In the genomic region with DNA sequence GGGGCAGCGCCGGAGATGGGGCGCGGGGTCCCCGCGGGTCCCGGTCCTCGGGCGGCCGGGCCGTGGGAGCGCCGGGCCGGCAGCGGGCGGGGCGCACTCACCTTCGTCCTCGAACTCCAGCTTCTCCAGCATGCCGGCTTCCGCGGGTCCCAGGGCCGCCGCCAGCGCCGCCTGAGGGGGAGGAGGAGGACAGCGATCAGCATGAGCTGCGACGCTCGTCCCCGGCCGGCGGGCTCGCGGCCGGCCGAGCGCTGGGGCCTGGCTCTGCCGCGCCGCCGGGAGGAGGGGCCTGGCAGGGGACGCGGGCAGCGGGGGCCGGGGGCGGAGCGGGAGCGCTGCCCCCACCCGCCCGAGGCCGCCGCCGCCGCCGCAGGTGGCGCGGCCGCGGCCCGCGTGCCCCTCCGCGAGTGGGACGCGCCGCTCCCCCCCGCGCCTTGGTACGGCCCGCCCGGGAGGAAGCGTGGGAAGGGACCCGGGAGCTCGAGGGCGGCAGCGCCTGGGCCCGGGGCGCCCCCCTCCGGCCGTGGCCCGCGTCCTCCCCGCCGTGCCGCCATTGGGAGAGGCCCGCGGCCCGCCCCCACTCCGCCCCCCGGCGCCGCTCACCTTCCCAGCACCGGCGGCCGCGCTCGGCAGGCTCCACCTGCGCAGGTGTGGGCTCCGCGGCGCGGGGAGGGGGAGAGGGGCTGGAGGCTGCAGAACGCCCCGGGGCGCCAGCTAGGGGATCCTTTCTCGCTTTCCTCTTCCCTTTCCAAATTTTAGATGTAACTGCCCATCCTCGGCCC, we compare ENCODE assay signal across 8 cellular contexts.
DNase-seq lines count a peak whose midpoint lies in the region; ATAC-seq, FAIRE-seq and TF ChIP-seq lines count a peak whose summit lies in the region.

No MANE protein-coding gene starts in this region.

- no peak overlapping the region for H3K27ac ChIP-seq in SU-DHL-6 (ENCODE audit: low read depth, low read length)
- peak overlapping the region; percentile 85 to 99 (median 94) for H3K27ac ChIP-seq in heart left ventricle
- peak overlapping the region; percentile 83 for H3K27ac ChIP-seq in upper lobe of right lung

- peaks cover 9% of the 10 kb centered on the region for H3F3A ChIP-seq in SU-DHL-6 (ENCODE audit: insufficient read depth)

- no peaks in the 10 kb centered on the region for H4K20me1 ChIP-seq in SU-DHL-6 (ENCODE audit: low read depth, low read length)

- TF ChIP-seq POLR2A in H54 (IDR thresholded peaks at IDR 0.05; ENCODE audit: low read depth, low read length) (peak; percentile 62), heart left ventricle (IDR thresholded peaks at IDR 0.05) (peak in 1 of 2 donors; percentile 43)

- intact Hi-C loops in heart left ventricle (cut with DNase I) (loop anchor here in 9 of 10 donors (5.0 to 10.0 kb wide), 12 partner anchors 35 to 265 kb away; no protein-coding TSS in a partner anchor), posterior cingulate gyrus (cut with DNase I) (loop anchor here (10.0 kb wide), 2 partner anchors 117 to 267 kb away; a partner anchor contains a TSS), upper lobe of right lung (cut with DNase I) (no loop called here)

- no peaks in the 10 kb centered on the region for H3K9me3 ChIP-seq in SU-DHL-6 (ENCODE audit: insufficient read depth, low read length)
- H3K9me3 ChIP-seq in heart left ventricle = peaks cover 0 to 11% (median 0%) of the 10 kb centered on the region in 12 donors
- H3K9me3 ChIP-seq in upper lobe of right lung = no peaks in the 10 kb centered on the region

- H2AFZ ChIP-seq in SU-DHL-6 (ENCODE audit: low read depth, low read length, severe bottlenecking) = peak overlapping the region; percentile 85

- TF ChIP-seq CTCF in GM10248 (IDR thresholded peaks at IDR 0.05; ENCODE audit: control extremely low read depth, extremely low read depth, low read depth, missing control alignments) = peak; percentile 74
- no peak for TF ChIP-seq CTCF in SU-DHL-6 (IDR thresholded peaks at IDR 0.05; ENCODE audit: insufficient read depth, low read length, poor library complexity, severe bottlenecking)
- TF ChIP-seq CTCF in heart left ventricle (IDR thresholded peaks at IDR 0.05) = peak in 10 of 12 donors; percentile 10 to 59 (median 42)
- TF ChIP-seq CTCF in upper lobe of right lung (IDR thresholded peaks at IDR 0.05) = peak; percentile 18

- 0 to 1% (median 1%) methylated on average over 10 to 108 of the region's 108 CpGs for WGBS in heart left ventricle, 4 donors

- H3K4me3 ChIP-seq in SU-DHL-6 (ENCODE audit: insufficient read depth, low read length, poor library complexity, severe bottlenecking) = peak overlapping the region; percentile 65
- H3K4me3 ChIP-seq in heart left ventricle = peak overlapping the region; percentile 47 to 94 (median 75)
- H3K4me3 ChIP-seq in upper lobe of right lung = peak overlapping the region; percentile 62

- CTCF ChIA-PET in GM10248 (lab: Yijun Ruan, JAX) = interaction anchor here (0.7 to 5.1 kb wide), 29 partner anchors 7 to 1074 kb away, joined by 3 to 26 read pairs (median 3); a partner anchor contains a TSS

- no peaks in the 10 kb centered on the region for H3K9me2 ChIP-seq in SU-DHL-6 (replicated peaks; ENCODE audit: insufficient read depth, low read length)

- H3K9ac ChIP-seq in SU-DHL-6 (ENCODE audit: low read length) = peak overlapping the region; percentile 47

- ATAC-seq in heart left ventricle (peak; percentile 49 to 90 (median 84)), upper lobe of right lung (peak; percentile 96)

- FAIRE-seq in H54 (lab: Jason Lieb, UNC) = no peak

- POLR2A ChIA-PET in GM10248 (lab: Yijun Ruan, JAX) = interaction anchor here (0.7 kb wide), 1 partner anchor 384 kb away, joined by 3 read pairs; no protein-coding TSS in a partner anchor

- no peaks in the 10 kb centered on the region for H3K79me2 ChIP-seq in SU-DHL-6 (ENCODE audit: insufficient read depth, low read length)

- peak overlapping the region; percentile 86 for H3K4me2 ChIP-seq in SU-DHL-6 (ENCODE audit: low read depth, low read length, poor library complexity, severe bottlenecking)

- H3K36me3 ChIP-seq in SU-DHL-6 (ENCODE audit: low read length) (no peaks in the 10 kb centered on the region), heart left ventricle (peaks cover 0 to 6% (median 0%) of the 10 kb centered on the region in 9 donors), upper lobe of right lung (peaks cover 7% of the 10 kb centered on the region)

- H3K4me1 ChIP-seq in heart left ventricle (peaks cover 0 to 45% (median 22%) of the 10 kb centered on the region in 12 donors), upper lobe of right lung (peaks cover 13% of the 10 kb centered on the region)

- DNase-seq in GM10248 (ENCODE audit: extremely low spot score) = peak; percentile 89
- DNase-seq in H54 (ENCODE audit: insufficient read length, low spot score) = peak; percentile 57
- peak; percentile 92 for DNase-seq in LoVo (ENCODE audit: low spot score)
- peak; percentile 71 for DNase-seq in activated naive CD8-positive, alpha-beta T cell treated with anti-CD3 and anti-CD28 coated beads, Interleukin-2, amount 50 U/mL, for 16 hours (ENCODE audit: low read depth, low spot score)
- DNase-seq in heart left ventricle = peak; percentile 83 to 94 (median 89)
- peak; percentile 65 to 96 (median 75) for DNase-seq in posterior cingulate gyrus
- peak; percentile 96 for DNase-seq in upper lobe of right lung

- H3K27me3 ChIP-seq in SU-DHL-6 (ENCODE audit: low read length) (no peaks in the 10 kb centered on the region), heart left ventricle (no peaks in the 10 kb centered on the region), upper lobe of right lung (no peaks in the 10 kb centered on the region)
